In the genomic region with DNA sequence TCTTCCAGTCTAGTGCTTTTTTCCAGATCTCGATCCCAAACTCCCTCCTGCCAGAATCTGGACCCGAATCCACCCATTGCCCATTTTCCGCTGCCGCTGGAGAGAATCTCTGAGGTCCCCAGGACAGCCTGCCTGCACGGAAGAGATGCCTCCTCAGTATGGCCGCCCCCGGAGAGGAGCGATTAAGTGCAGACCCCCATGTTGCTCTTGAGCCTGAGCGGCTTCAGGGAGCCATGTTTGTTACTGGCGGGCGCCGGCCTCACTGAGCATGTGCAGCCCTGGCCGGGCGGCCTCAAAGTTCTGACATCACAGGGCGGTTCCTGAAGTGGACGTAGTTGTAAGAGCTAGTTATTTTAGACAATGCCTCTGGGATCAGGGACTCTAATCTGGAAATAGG, we compare ENCODE assay signal across 8 cellular contexts.
A peak's percentile ranks its signal among the peaks of the same experiment; 100 is the strongest.
DNase-seq lines count a peak whose midpoint lies in the region; ATAC-seq and TF ChIP-seq lines count a peak whose summit lies in the region.
"Not testable (repeated sequence)": the region's sequence is repeated elsewhere in the genome, so short reads cannot be mapped to it uniquely, and the experiment has no call there.

No MANE protein-coding gene starts in this region.

- H4K20me1 ChIP-seq in OCI-LY1 (ENCODE audit: insufficient read depth, low read length) = not testable (repeated sequence)

- H3K4me3 ChIP-seq in CD8-positive, alpha-beta T cell (ENCODE audit: low read depth, low read length); right cardiac atrium (ENCODE audit: low read length): not testable (repeated sequence)
- peak overlapping the region; percentile 52 for H3K4me3 ChIP-seq in OCI-LY1 (ENCODE audit: low read depth, low read length, poor library complexity, severe bottlenecking)
- peak overlapping the region; percentile 41 for H3K4me3 ChIP-seq in astrocyte of the cerebellum (ENCODE audit: low read depth, low read length)
- H3K4me3 ChIP-seq in fibroblast of pulmonary artery (replicated peaks; ENCODE audit: low read depth, low read length) = peak overlapping the region; percentile 42

- intact Hi-C loops in CD8-positive, alpha-beta T cell (cut with DNase I, micrococcal nuclease); activated CD8-positive, alpha-beta T cell treated with anti-CD3 and anti-CD28 coated beads for 36 hours (cut with micrococcal nuclease); right cardiac atrium (cut with DNase I): not testable (repeated sequence)

- H3F3A ChIP-seq in OCI-LY1 (ENCODE audit: insufficient read depth, low read length) = not testable (repeated sequence)

- in situ Hi-C loops in astrocyte of the cerebellum (cut with HindIII; ENCODE audit: low sequenced_read_pairs) = not testable (repeated sequence)

- H3K9me2 ChIP-seq in OCI-LY1 (ENCODE audit: low read depth, low read length) = not testable (repeated sequence)

- H3K36me3 ChIP-seq in CD8-positive, alpha-beta T cell (ENCODE audit: insufficient read depth, low read length); OCI-LY1 (ENCODE audit: insufficient read depth, low read length): not testable (repeated sequence)

- not testable (repeated sequence) for H3K4me1 ChIP-seq in CD8-positive, alpha-beta T cell (ENCODE audit: insufficient read depth, low read length); OCI-LY1 (ENCODE audit: insufficient read depth, low read length, severe bottlenecking); right cardiac atrium (ENCODE audit: control insufficient read depth, insufficient read depth, low read length)

- 20% methylated on average over 1 of the region's 16 CpGs for WGBS in right cardiac atrium

- not testable (repeated sequence) for H3K27me3 Mint-ChIP-seq in CD8-positive, alpha-beta T cell (ENCODE audit: low read depth); activated CD8-positive, alpha-beta T cell treated with anti-CD3 and anti-CD28 coated beads for 36 hours; natural killer cell treated with Interleukin-12 subunit alpha and Interleukin-12 subunit beta and Interleukin-15 and Interleukin-18, amount 100 ng/mL, for 72 hours; stimulated activated naive B cell treated with anti-CD40 and anti-IgM and Interleukin-4, amounts not matched to agents 10 μg/mL and 1 μg/mL and 100 μg/mL, for 72 hours

- not testable (repeated sequence) for H3K9me3 ChIP-seq in CD8-positive, alpha-beta T cell (ENCODE audit: low read length); OCI-LY1 (ENCODE audit: low read length); right cardiac atrium (ENCODE audit: control insufficient read depth, low read length)

- H3K4me3 Mint-ChIP-seq in CD8-positive, alpha-beta T cell = peak overlapping the region; percentile 89
- peak overlapping the region; percentile 81 for H3K4me3 Mint-ChIP-seq in activated CD8-positive, alpha-beta T cell treated with anti-CD3 and anti-CD28 coated beads for 36 hours
- peak overlapping the region; percentile 78 for H3K4me3 Mint-ChIP-seq in natural killer cell treated with Interleukin-12 subunit alpha and Interleukin-12 subunit beta and Interleukin-15 and Interleukin-18, amount 100 ng/mL, for 72 hours
- H3K4me3 Mint-ChIP-seq in stimulated activated naive B cell treated with anti-CD40 and anti-IgM and Interleukin-4, amounts not matched to agents 10 μg/mL and 1 μg/mL and 100 μg/mL, for 72 hours = peak overlapping the region; percentile 88 to 94

- POLR2A ChIA-PET in CD8-positive, alpha-beta T cell (lab: Charles Lee); activated CD8-positive, alpha-beta T cell treated with anti-CD3 and anti-CD28 coated beads for 36 hours (lab: Charles Lee): not testable (repeated sequence)

- not testable (repeated sequence) for H3K4me1 Mint-ChIP-seq in CD8-positive, alpha-beta T cell (ENCODE audit: low read depth); activated CD8-positive, alpha-beta T cell treated with anti-CD3 and anti-CD28 coated beads for 36 hours (ENCODE audit: low read depth); natural killer cell treated with Interleukin-12 subunit alpha and Interleukin-12 subunit beta and Interleukin-15 and Interleukin-18, amount 100 ng/mL, for 72 hours (ENCODE audit: low read depth in 2 of 2); stimulated activated naive B cell treated with anti-CD40 and anti-IgM and Interleukin-4, amounts not matched to agents 10 μg/mL and 1 μg/mL and 100 μg/mL, for 72 hours

- H3K27ac Mint-ChIP-seq in CD8-positive, alpha-beta T cell = peak overlapping the region; percentile 88
- peak overlapping the region; percentile 93 for H3K27ac Mint-ChIP-seq in activated CD8-positive, alpha-beta T cell treated with anti-CD3 and anti-CD28 coated beads for 36 hours
- H3K27ac Mint-ChIP-seq in natural killer cell treated with Interleukin-12 subunit alpha and Interleukin-12 subunit beta and Interleukin-15 and Interleukin-18, amount 100 ng/mL, for 72 hours = peak overlapping the region in 1 of 2 donors; percentile 80
- H3K27ac Mint-ChIP-seq in stimulated activated naive B cell treated with anti-CD40 and anti-IgM and Interleukin-4, amounts not matched to agents 10 μg/mL and 1 μg/mL and 100 μg/mL, for 72 hours = peak overlapping the region; percentile 97

- DNase-seq in CD8-positive, alpha-beta T cell = peak in 1 of 7 experiments; percentile 68
- DNase-seq in activated CD8-positive, alpha-beta T cell treated with anti-CD3 and anti-CD28 coated beads for 36 hours = peak; percentile 56
- not testable (repeated sequence) for DNase-seq in astrocyte of the cerebellum (ENCODE audit: low read depth); fibroblast of pulmonary artery (ENCODE audit: low read depth); natural killer cell treated with Interleukin-12 subunit alpha and Interleukin-12 subunit beta and Interleukin-15 and Interleukin-18, amount 100 ng/mL, for 72 hours (ENCODE audit: low spot score)
- DNase-seq in right cardiac atrium = peak; percentile 7 to 82 (median 76)
- DNase-seq in stimulated activated naive B cell treated with anti-CD40 and anti-IgM and Interleukin-4, amounts not matched to agents 10 μg/mL and 1 μg/mL and 100 μg/mL, for 72 hours = peak; percentile 46

- H3K27me3 ChIP-seq in CD8-positive, alpha-beta T cell (ENCODE audit: insufficient read depth, low read length); OCI-LY1 (ENCODE audit: insufficient read depth, low read length); right cardiac atrium (ENCODE audit: control insufficient read depth, insufficient read depth): not testable (repeated sequence)

- H3K4me2 ChIP-seq in OCI-LY1 (ENCODE audit: low read length) = not testable (repeated sequence)

- not testable (repeated sequence) for H3K27ac ChIP-seq in CD8-positive, alpha-beta T cell (ENCODE audit: low read depth, low read length); OCI-LY1 (ENCODE audit: low read depth, low read length, poor library complexity, severe bottlenecking); right cardiac atrium (ENCODE audit: low read length)

- H3K9ac ChIP-seq in OCI-LY1 (ENCODE audit: low read length) = not testable (repeated sequence)

- CTCF ChIA-PET in CD8-positive, alpha-beta T cell (lab: Charles Lee); activated CD8-positive, alpha-beta T cell treated with anti-CD3 and anti-CD28 coated beads for 36 hours (lab: Charles Lee): not testable (repeated sequence)

- not testable (repeated sequence) for H3K79me2 ChIP-seq in OCI-LY1 (ENCODE audit: insufficient read depth, low read length)

- not testable (repeated sequence) for TF ChIP-seq CTCF in CD8-positive, alpha-beta T cell (IDR thresholded peaks at IDR 0.05); OCI-LY1 (IDR thresholded peaks at IDR 0.05; ENCODE audit: low read length); activated CD8-positive, alpha-beta T cell treated with anti-CD3 and anti-CD28 coated beads for 36 hours (IDR thresholded peaks at IDR 0.05); astrocyte of the cerebellum (IDR thresholded peaks at IDR 0.05; ENCODE audit: low read depth, low read length, missing control alignments); fibroblast of pulmonary artery (IDR thresholded peaks at IDR 0.05; ENCODE audit: low read length, missing control alignments)

- H3K36me3 Mint-ChIP-seq in CD8-positive, alpha-beta T cell; activated CD8-positive, alpha-beta T cell treated with anti-CD3 and anti-CD28 coated beads for 36 hours (ENCODE audit: low read depth); natural killer cell treated with Interleukin-12 subunit alpha and Interleukin-12 subunit beta and Interleukin-15 and Interleukin-18, amount 100 ng/mL, for 72 hours; stimulated activated naive B cell treated with anti-CD40 and anti-IgM and Interleukin-4, amounts not matched to agents 10 μg/mL and 1 μg/mL and 100 μg/mL, for 72 hours: not testable (repeated sequence)

- ATAC-seq in CD8-positive, alpha-beta T cell; activated CD8-positive, alpha-beta T cell treated with anti-CD3 and anti-CD28 coated beads for 36 hours; right cardiac atrium; natural killer cell treated with Interleukin-12 subunit alpha and Interleukin-12 subunit beta and Interleukin-15 and Interleukin-18, amount 100 ng/mL, for 72 hours; stimulated activated naive B cell treated with anti-CD40 and anti-IgM and Interleukin-4, amounts not matched to agents 10 μg/mL and 1 μg/mL and 100 μg/mL, for 72 hours (replicated peaks): not testable (repeated sequence)

- H2AFZ ChIP-seq in OCI-LY1 (ENCODE audit: low read length) = not testable (repeated sequence)

- H3K9me3 Mint-ChIP-seq in CD8-positive, alpha-beta T cell; activated CD8-positive, alpha-beta T cell treated with anti-CD3 and anti-CD28 coated beads for 36 hours; natural killer cell treated with Interleukin-12 subunit alpha and Interleukin-12 subunit beta and Interleukin-15 and Interleukin-18, amount 100 ng/mL, for 72 hours; stimulated activated naive B cell treated with anti-CD40 and anti-IgM and Interleukin-4, amounts not matched to agents 10 μg/mL and 1 μg/mL and 100 μg/mL, for 72 hours: not testable (repeated sequence)
